In genomic region chr7:129613016-129613337, GRCh38 we compare ENCODE assay signal across 8 cellular contexts. TPM values are rescaled to one million over a fixed set of nuclear protein-coding genes. Genes with fewer than 3 reads are reported as not detected.
DNase-seq lines count a peak whose midpoint lies in the region; ATAC-seq and TF ChIP-seq lines count a peak whose summit lies in the region.

No MANE protein-coding gene starts in this region.

- no peaks in the 10 kb centered on the region for H3K27me3 ChIP-seq in Loucy (ENCODE audit: insufficient read depth, low read length, poor library complexity, severe bottlenecking)

- H3K9me3 Mint-ChIP-seq in natural killer cell, result no peaks in the 10 kb centered on the region

- H3K36me3 Mint-ChIP-seq in natural killer cell, result no peaks in the 10 kb centered on the region

- peaks cover 85% of the 10 kb centered on the region for H3K79me2 ChIP-seq in Loucy (ENCODE audit: insufficient read depth, low read length)

- H3K4me1 Mint-ChIP-seq in natural killer cell, result peaks cover 52 to 71% of the 10 kb centered on the region in 2 donors

- peak overlapping the region; percentile 95 to 96 for H3K27ac Mint-ChIP-seq in natural killer cell

- intact Hi-C loops in natural killer cell (cut with micrococcal nuclease), result loop anchor here (5.0 kb wide), 1 partner anchor 76 kb away; no protein-coding TSS in a partner anchor

- H3K36me3 ChIP-seq in Loucy (ENCODE audit: insufficient read depth, low read length), result no peaks in the 10 kb centered on the region

- peaks cover 51% of the 10 kb centered on the region for H4K20me1 ChIP-seq in Loucy (ENCODE audit: insufficient read depth, low read length, poor library complexity, severe bottlenecking)

- DNase-seq in AG20443 (ENCODE audit: low spot score), result peak; percentile 18
- no peak for DNase-seq in coronary artery (ENCODE audit: low spot score)
- DNase-seq in natural killer cell, result no peak
- no peak for DNase-seq in D341Med (ENCODE audit: low spot score)
- DNase-seq in GM19238 (ENCODE audit: insufficient read length, low spot score), result no peak

- no peak for TF ChIP-seq CTCF in Loucy (conservative IDR thresholded peaks at IDR 0.05; ENCODE audit: low read length)
- TF ChIP-seq CTCF in coronary artery (IDR thresholded peaks at IDR 0.05), result no peak
- TF ChIP-seq CTCF in natural killer cell (IDR thresholded peaks at IDR 0.05), result no peak

- no peak overlapping the region for H2AFZ ChIP-seq in Loucy (ENCODE audit: low read length)

- 0 out of 2 replicates have a peak, but pooled peaks cover 6% of the 10 kb centered on the region for H3F3A ChIP-seq in Loucy (ENCODE audit: low read depth)

- ATAC-seq in natural killer cell (no peak), HG02885 (IDR thresholded peaks at IDR 0.05; ENCODE audit: poor library complexity, unreplicated experiment) (no peak), HG03139 (IDR thresholded peaks at IDR 0.05; ENCODE audit: unreplicated experiment) (no peak)

- peak overlapping the region; percentile 97 for H3K9ac ChIP-seq in Loucy (ENCODE audit: low read depth, low read length, poor library complexity, severe bottlenecking)

- no peaks in the 10 kb centered on the region for H3K9me2 ChIP-seq in Loucy (replicated peaks; ENCODE audit: low read depth, low read length)

- no peaks in the 10 kb centered on the region for H3K9me3 ChIP-seq in Loucy (ENCODE audit: insufficient read depth, low read depth, low read length)

- peak overlapping the region; percentile 97 for H3K4me3 Mint-ChIP-seq in natural killer cell

- H3K4me3 ChIP-seq in Loucy (ENCODE audit: low read length, poor library complexity, severe bottlenecking) (peak overlapping the region; percentile 89), coronary artery (peak overlapping the region; percentile 78)

- H3K4me1 ChIP-seq in Loucy (ENCODE audit: insufficient read depth, low read length, poor library complexity, severe bottlenecking), result peaks cover 66% of the 10 kb centered on the region

- H3K27me3 Mint-ChIP-seq in natural killer cell (ENCODE audit: low read depth in 2 of 2), result no peaks in the 10 kb centered on the region

- H3K4me2 ChIP-seq in Loucy (ENCODE audit: low read depth, low read length, poor library complexity, severe bottlenecking), result peak overlapping the region; percentile 97

- H3K27ac ChIP-seq in coronary artery, result peak overlapping the region in 1 of 2 donors; percentile 87

RNA-seq across cellular contexts. Expression of gene NRF1, which starts 1.5 kb away (rescaled TPM):
- total RNA-seq in natural killer cell, result 10 to 100 TPM; 39.8 to 43.5 (median 40.1) TPM
